22 cellular contexts compared by ENCODE assay signal in the genomic region with DNA sequence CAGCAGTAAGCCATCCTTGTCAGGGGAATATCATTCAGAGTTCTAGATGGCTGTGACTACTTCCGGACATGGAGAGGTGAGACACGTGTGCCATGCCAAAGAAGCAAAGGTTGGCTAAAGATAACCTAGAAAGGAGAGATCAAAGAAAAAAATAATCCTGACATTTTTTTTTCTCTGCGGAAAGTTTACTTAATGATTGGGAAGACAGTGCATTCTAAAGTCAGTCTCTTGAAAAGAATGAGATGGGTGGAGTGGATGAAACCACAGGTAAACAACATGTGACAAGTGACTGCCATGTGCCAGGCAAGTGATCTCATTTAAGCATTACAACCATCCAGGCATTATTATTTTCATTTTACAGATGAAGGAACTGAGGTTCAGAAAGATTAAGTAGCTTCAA.
A peak's percentile ranks its signal among the peaks of the same experiment; 100 is the strongest.
DNase-seq lines count a peak whose midpoint lies in the region; ATAC-seq, FAIRE-seq and TF ChIP-seq lines count a peak whose summit lies in the region.
"Had no signal": no experiment of that assay in that cellular context is flagged by ENCODE, and none has a peak within 500 bp of the region (broad histone marks: within the 10 kb centered on the region; RNA-seq: fewer than 3 reads in every experiment).

No MANE protein-coding gene starts in this region.

- TF ChIP-seq CTCF in HepG2 (CRISPR knock-in tag; IDR thresholded peaks at IDR 0.05): no peak
- no peak for TF ChIP-seq CTCF in right lobe of liver (IDR thresholded peaks at IDR 0.05)

- no peaks in the 10 kb centered on the region for H4K20me1 ChIP-seq in HepG2 (ENCODE audit: insufficient read depth, low read length)

- CTCF ChIA-PET in HepG2 (lab: Yijun Ruan, JAX; ENCODE audit: low intra/inter-chr PET ratio, low total read pairs): no interaction called here

- POLR2A ChIA-PET in HepG2 (lab: Yijun Ruan, JAX): interaction anchor here (0.8 kb wide), 1 partner anchor 64 kb away, joined by 3 read pairs; no protein-coding TSS in a partner anchor

- in situ Hi-C loops in HepG2 (cut with HindIII; ENCODE audit: extremely low pct_ligation_motif_present, low pct_unique_long_range_greater_than_20kb): no loop called here

- H3K9ac ChIP-seq in HepG2 (ENCODE audit: insufficient read depth, low read depth, low read length): no peak overlapping the region

- DNase-seq in HepG2 (ENCODE audit: low spot score): peak; percentile 80
- no peak for DNase-seq in right lobe of liver
- DNase-seq in HT-29 (ENCODE audit: low spot score): peak; percentile 55
- DNase-seq in SW480 (ENCODE audit: low spot score): peak; percentile 69
- DNase-seq in 8988T: no peak
- DNase-seq in superior temporal gyrus (ENCODE audit: extremely low spot score): no peak
- DNase-seq: ACHN; BE2C; C1 segment of cervical spinal cord; CD4-positive, CD25-positive, alpha-beta regulatory T cell; CD8-positive, alpha-beta memory T cell; COR-L47; DMS153; DND-41; EL; H9; IMR-90 had no signal

- H3K36me3 ChIP-seq in HepG2 (replicated peaks in 1 of 2; ENCODE audit: control insufficient read depth in 1 of 2, insufficient read depth in 2 of 2, low read length in 2 of 2) (no peaks in the 10 kb centered on the region), right lobe of liver (no peaks in the 10 kb centered on the region)
- H3K36me3 ChIP-seq: BE2C had no signal

- intact Hi-C loops in HepG2 (cut with micrococcal nuclease; ENCODE audit: unreplicated experiment): no loop called here
- intact Hi-C loops in right lobe of liver (cut with DNase I): no loop called here

- H3K27ac ChIP-seq in HepG2 (ENCODE audit: extremely low read length, insufficient read depth, low read length) (no peak overlapping the region), right lobe of liver (no peak overlapping the region)

- H3K4me2 ChIP-seq in HepG2 (ENCODE audit: low read depth, low read length): no peak overlapping the region

- 0% methylated on average over 3 of the region's 3 CpGs for WGBS in HepG2 (ENCODE audit: low lambda C conversion rate)
- WGBS in right lobe of liver (ENCODE audit: insufficient coverage, low coverage, low lambda C conversion rate, missing lambda C conversion rate): 50% methylated on average over 3 of the region's 3 CpGs

- no peak for TF ChIP-seq RAD21 in HepG2 (CRISPR knock-in tag; IDR thresholded peaks at IDR 0.05)

- no peak overlapping the region for H2AFZ ChIP-seq in HepG2 (ENCODE audit: low read length)

- H3K27me3 ChIP-seq in HepG2 (ENCODE audit: control insufficient read depth in 1 of 2, insufficient read depth in 2 of 2, low read length in 2 of 2): no peaks in the 10 kb centered on the region; a peak in 1 of 5 replicates
- H3K27me3 ChIP-seq in right lobe of liver: no peaks in the 10 kb centered on the region
- H3K27me3 ChIP-seq: BE2C had no signal

- no TSS peak for BruUV-seq in HepG2 (replicated peaks; lab: Mats Ljungman, UMichigan)

- TF ChIP-seq EP300 in HepG2 (IDR thresholded peaks at IDR 0.05; ENCODE audit: low read depth in 2 of 2, low read length in 2 of 2) (0 out of 4 replicates have a peak, but pooled peaks of 1 of the 2 experiments have one; percentile 14), HepG2 (CRISPR knock-in tag; IDR thresholded peaks at IDR 0.05; ENCODE audit: borderline replicate concordance) (peak; percentile 57)

- ATAC-seq in HepG2 (no peak), right lobe of liver (no peak), GM21367 (IDR thresholded peaks at IDR 0.05; ENCODE audit: unreplicated experiment) (no peak)
- ATAC-seq: GM12878, K562 had no signal

- H3K4me1 ChIP-seq in HepG2 (ENCODE audit: insufficient read depth, low read length) (peaks cover 15% of the 10 kb centered on the region), right lobe of liver (no peaks in the 10 kb centered on the region)
- H3K4me1 ChIP-seq: BE2C had no signal

- TF ChIP-seq POLR2A in HepG2 (IDR thresholded peaks at IDR 0.05; ENCODE audit: insufficient read depth in 1 of 2, low read depth in 2 of 2, low read length in 2 of 2) (no peak), right lobe of liver (IDR thresholded peaks at IDR 0.05) (no peak)

- no peak overlapping the region for H3K4me3 ChIP-seq in HepG2 (replicated peaks in 1 of 3; ENCODE audit: insufficient read depth in 1 of 3, low read depth in 2 of 3, low read length in 3 of 3)
- no peak overlapping the region for H3K4me3 ChIP-seq in right lobe of liver
- H3K4me3 ChIP-seq: GM12878, K562 had no signal

- H3K79me2 ChIP-seq in HepG2 (ENCODE audit: insufficient read depth, low read length): no peaks in the 10 kb centered on the region

- H3K9me3 ChIP-seq in HepG2 (ENCODE audit: low read length) (no peaks in the 10 kb centered on the region), right lobe of liver (no peaks in the 10 kb centered on the region)
- H3K9me3 ChIP-seq: BE2C had no signal

- no peak for FAIRE-seq in HepG2 (lab: Jason Lieb, UNC)
- FAIRE-seq: A204.1, GM12878, H1, K562 had no signal

TF ChIP-seq in HepG2, 621 proteins besides CTCF, POLR2A, EP300 and RAD21 (continues in another document):
- TF ChIP-seq FOXA3 (CRISPR knock-in tag; IDR thresholded peaks at IDR 0.05): peak; percentile 41; the same call in 1 of the 2 replicates
- TF ChIP-seq TCF7 (IDR thresholded peaks at IDR 0.05; ENCODE audit: low read depth): peak; percentile 59; the same call in 1 of the 2 replicates
- TF ChIP-seq RARA (CRISPR knock-in tag; IDR thresholded peaks at IDR 0.05): peak; percentile 28; the same call in 1 of the 2 replicates
- TF ChIP-seq, protein P1, sequence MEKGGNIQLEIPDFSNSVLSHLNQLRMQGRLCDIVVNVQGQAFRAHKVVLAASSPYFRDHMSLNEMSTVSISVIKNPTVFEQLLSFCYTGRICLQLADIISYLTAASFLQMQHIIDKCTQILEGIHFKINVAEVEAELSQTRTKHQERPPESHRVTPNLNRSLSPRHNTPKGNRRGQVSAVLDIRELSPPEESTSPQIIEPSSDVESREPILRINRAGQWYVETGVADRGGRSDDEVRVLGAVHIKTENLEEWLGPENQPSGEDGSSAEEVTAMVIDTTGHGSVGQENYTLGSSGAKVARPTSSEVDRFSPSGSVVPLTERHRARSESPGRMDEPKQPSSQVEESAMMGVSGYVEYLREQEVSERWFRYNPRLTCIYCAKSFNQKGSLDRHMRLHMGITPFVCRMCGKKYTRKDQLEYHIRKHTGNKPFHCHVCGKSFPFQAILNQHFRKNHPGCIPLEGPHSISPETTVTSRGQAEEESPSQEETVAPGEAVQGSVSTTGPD (CRISPR knock-in tag; IDR thresholded peaks at IDR 0.05): no peak
- no peak for TF ChIP-seq ARNTL (CRISPR knock-in tag; IDR thresholded peaks at IDR 0.05)
- peak; percentile 57; the same call in 1 of the 2 replicates for TF ChIP-seq NCOA2 (CRISPR knock-in tag; IDR thresholded peaks at IDR 0.05)
- TF ChIP-seq, protein P2, sequence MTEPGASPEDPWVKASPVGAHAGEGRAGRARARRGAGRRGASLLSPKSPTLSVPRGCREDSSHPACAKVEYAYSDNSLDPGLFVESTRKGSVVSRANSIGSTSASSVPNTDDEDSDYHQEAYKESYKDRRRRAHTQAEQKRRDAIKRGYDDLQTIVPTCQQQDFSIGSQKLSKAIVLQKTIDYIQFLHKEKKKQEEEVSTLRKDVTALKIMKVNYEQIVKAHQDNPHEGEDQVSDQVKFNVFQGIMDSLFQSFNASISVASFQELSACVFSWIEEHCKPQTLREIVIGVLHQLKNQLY (CRISPR knock-in tag; IDR thresholded peaks at IDR 0.05): peak; percentile 60; the same call in 1 of the 2 replicates
- TF ChIP-seq, protein P3, sequence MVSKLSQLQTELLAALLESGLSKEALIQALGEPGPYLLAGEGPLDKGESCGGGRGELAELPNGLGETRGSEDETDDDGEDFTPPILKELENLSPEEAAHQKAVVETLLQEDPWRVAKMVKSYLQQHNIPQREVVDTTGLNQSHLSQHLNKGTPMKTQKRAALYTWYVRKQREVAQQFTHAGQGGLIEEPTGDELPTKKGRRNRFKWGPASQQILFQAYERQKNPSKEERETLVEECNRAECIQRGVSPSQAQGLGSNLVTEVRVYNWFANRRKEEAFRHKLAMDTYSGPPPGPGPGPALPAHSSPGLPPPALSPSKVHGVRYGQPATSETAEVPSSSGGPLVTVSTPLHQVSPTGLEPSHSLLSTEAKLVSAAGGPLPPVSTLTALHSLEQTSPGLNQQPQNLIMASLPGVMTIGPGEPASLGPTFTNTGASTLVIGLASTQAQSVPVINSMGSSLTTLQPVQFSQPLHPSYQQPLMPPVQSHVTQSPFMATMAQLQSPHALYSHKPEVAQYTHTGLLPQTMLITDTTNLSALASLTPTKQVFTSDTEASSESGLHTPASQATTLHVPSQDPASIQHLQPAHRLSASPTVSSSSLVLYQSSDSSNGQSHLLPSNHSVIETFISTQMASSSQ (IDR thresholded peaks at IDR 0.05; ENCODE audit: low read depth): no peak
- TF ChIP-seq, protein P3 (CRISPR knock-in tag; IDR thresholded peaks at IDR 0.05; ENCODE audit: borderline replicate concordance): no peak
- TF ChIP-seq, protein P4, sequence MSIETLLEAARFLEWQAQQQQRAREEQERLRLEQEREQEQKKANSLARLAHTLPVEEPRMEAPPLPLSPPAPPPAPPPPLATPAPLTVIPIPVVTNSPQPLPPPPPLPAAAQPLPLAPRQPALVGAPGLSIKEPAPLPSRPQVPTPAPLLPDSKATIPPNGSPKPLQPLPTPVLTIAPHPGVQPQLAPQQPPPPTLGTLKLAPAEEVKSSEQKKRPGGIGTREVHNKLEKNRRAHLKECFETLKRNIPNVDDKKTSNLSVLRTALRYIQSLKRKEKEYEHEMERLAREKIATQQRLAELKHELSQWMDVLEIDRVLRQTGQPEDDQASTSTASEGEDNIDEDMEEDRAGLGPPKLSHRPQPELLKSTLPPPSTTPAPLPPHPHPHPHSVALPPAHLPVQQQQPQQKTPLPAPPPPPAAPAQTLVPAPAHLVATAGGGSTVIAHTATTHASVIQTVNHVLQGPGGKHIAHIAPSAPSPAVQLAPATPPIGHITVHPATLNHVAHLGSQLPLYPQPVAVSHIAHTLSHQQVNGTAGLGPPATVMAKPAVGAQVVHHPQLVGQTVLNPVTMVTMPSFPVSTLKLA (IDR thresholded peaks at IDR 0.05): 0 out of 2 replicates have a peak, but pooled peaks have one; percentile 7
- TF ChIP-seq ZNF432 (CRISPR knock-in tag; IDR thresholded peaks at IDR 0.05; ENCODE audit: borderline replicate concordance): no peak

Comparison
In these comparisons a context has a peak if more than half of its experiments do, and no peak if none do; other contexts are left out.
1. DNase-seq: peak in HepG2 (single experiment), HT-29 (single experiment) and SW480 (single experiment); none in right lobe of liver (0 of 3), 8988T (single experiment) and superior temporal gyrus (single experiment).